8 cellular contexts compared by ENCODE assay signal in the genomic region with DNA sequence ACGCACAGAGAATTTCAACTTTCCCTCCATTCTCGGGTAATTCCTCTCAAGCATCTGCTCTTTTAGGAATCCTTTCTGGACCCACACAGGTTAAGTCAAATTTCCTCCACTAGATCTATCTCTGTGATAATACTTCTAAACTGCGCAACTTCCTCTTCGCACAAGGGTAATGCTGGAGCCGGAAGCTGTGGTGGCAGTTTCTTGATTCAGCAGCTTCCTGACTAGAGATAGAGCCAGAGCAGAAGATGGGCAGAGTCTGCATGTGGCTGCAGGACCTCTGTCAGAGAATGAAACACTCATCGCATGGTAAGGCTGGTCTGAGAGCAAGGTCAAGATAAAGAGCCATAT. TPM values are rescaled to one million over a fixed set of nuclear protein-coding genes. Genes with fewer than 3 reads are reported as not detected.
DNase-seq lines count a peak whose midpoint lies in the region; ATAC-seq, FAIRE-seq and TF ChIP-seq lines count a peak whose summit lies in the region.

No MANE protein-coding gene starts in this region.

- H3K4me1 ChIP-seq in kidney (ENCODE audit: control insufficient read depth in 1 of 2, insufficient read depth in 1 of 2, low read depth in 1 of 2, low read length in 2 of 2) = no peaks in the 10 kb centered on the region

- H3K27ac ChIP-seq in kidney (ENCODE audit: low read depth in 2 of 2, low read length in 2 of 2) = peak overlapping the region in 1 of 2 donors; percentile 59

- intact Hi-C loops in kidney (cut with DNase I) = no loop called here

- FAIRE-seq in kidney (lab: Jason Lieb, UNC) = no peak

- peak; percentile 82 for ATAC-seq in GM21367 (IDR thresholded peaks at IDR 0.05; ENCODE audit: unreplicated experiment)

- DNase-seq in CD1c-positive myeloid dendritic cell (ENCODE audit: extremely low spot score) (peak; percentile 88), kidney (no peak), T1000 (lab: John Stamatoyannopoulos, UW) (no peak), AG08395 (ENCODE audit: low spot score) (no peak)
- DNase-seq in Jurkat, Clone E6-1 (ENCODE audit: low read depth, low spot score) = peak; percentile 94
- DNase-seq in activated CD8-positive, alpha-beta memory T cell treated with anti-CD3 and anti-CD28 coated beads for 24 hours = peak; percentile 82
- peak; percentile 69 to 73 for DNase-seq in stimulated activated CD8-positive, alpha-beta memory T cell treated with anti-CD3 and anti-CD28 coated beads, Interleukin-7, amount 100 ng/mL, for 4 hours (ENCODE audit: low read depth in 2 of 2)

- peak overlapping the region; percentile 71 for H3K4me3 ChIP-seq in Jurkat, Clone E6-1 (ENCODE audit: low read length)
- H3K4me3 ChIP-seq in kidney (ENCODE audit: low read length in 2 of 2) = peak overlapping the region; percentile 25 to 45

- TF ChIP-seq CTCF in kidney (IDR thresholded peaks at IDR 0.05; ENCODE audit: borderline replicate concordance, extremely low read depth, insufficient read depth) = no peak

- H3K9ac ChIP-seq in kidney (ENCODE audit: low read length in 2 of 2) = no peak overlapping the region

- H3K9me3 ChIP-seq in kidney (ENCODE audit: control insufficient read depth in 1 of 2, low read length in 2 of 2) = no peaks in the 10 kb centered on the region

- no peaks in the 10 kb centered on the region for H3K36me3 ChIP-seq in kidney (ENCODE audit: control insufficient read depth in 1 of 2, insufficient read depth in 2 of 2, low read length in 2 of 2)

RNA-seq across cellular contexts. Expression of gene CDC42SE2, which starts 11.1 kb away (rescaled TPM):
- polyA plus RNA-seq in Jurkat, Clone E6-1 (2012; ENCODE audit: insufficient read depth, insufficient read length) = 28.7 TPM
- total RNA-seq in kidney = 90.7 TPM
- polyA plus RNA-seq in kidney (ENCODE audit: insufficient read depth, low read depth, low replicate concordance) = 24.8 TPM

Comparison
In these comparisons a context has a peak if more than half of its experiments do, and no peak if none do; other contexts are left out.
1. DNase-seq: peak in CD1c-positive myeloid dendritic cell (single experiment), Jurkat, Clone E6-1 (single experiment), activated CD8-positive, alpha-beta memory T cell treated with anti-CD3 and anti-CD28 coated beads for 24 hours (single experiment) and stimulated activated CD8-positive, alpha-beta memory T cell treated with anti-CD3 and anti-CD28 coated beads, Interleukin-7, amount 100 ng/mL, for 4 hours (2 of 2); none in kidney (single experiment), T1000 (single experiment) and AG08395 (single experiment).